In genomic region chr18:32907656-32908441, GRCh38 we compare ENCODE assay signal across 26 cellular contexts.
"Had no signal": no experiment of that assay in that cellular context is flagged by ENCODE, and none has a peak within 500 bp of the region (broad histone marks: within the 10 kb centered on the region; RNA-seq: fewer than 3 reads in every experiment).

No MANE protein-coding gene starts in this region.

- H3K36me3 ChIP-seq: brain microvascular endothelial cell, cardiac muscle cell had no signal

- H3K27ac ChIP-seq: brain microvascular endothelial cell, cardiac muscle cell, VCaP had no signal

- H3K9me3 ChIP-seq: SK-N-SH had no signal

- DNase-seq: activated CD4-positive, alpha-beta memory T cell treated with anti-CD3 and anti-CD28 coated beads for 36 hours; activated CD4-positive, alpha-beta T cell treated with anti-CD3 and anti-CD28 coated beads, Interleukin-2, amount 10 ng/mL, durations not matched to agents 7 days and 5 days; activated CD4-positive, CD25-positive, alpha-beta regulatory T cell; activated CD8-positive, alpha-beta memory T cell treated with anti-CD3 and anti-CD28 coated beads for 24 hours; activated gamma-delta T cell; activated naive CD4-positive, alpha-beta T cell treated with anti-CD3 and anti-CD28 coated beads for 36 hours; activated T-cell treated with anti-CD3 and anti-CD28 coated beads, Interleukin-2, amount 50 U/mL, for 48 hours; brain microvascular endothelial cell; Karpas-422; MM.1S; NCI-H1105; NCI-H1436; NCI-H1694 treated with DMSO at 0.1 percent for 48 hours; NCI-H2029 treated with DMSO at 0.1 percent for 48 hours; NCI-H446; NCI-H524; NCI-H774; RPMI8226; SK-N-SH; T-helper 1 cell had no signal

- ATAC-seq: activated T-helper 17 cell treated with anti-CD3 and anti-CD28 coated beads, Interleukin-2, amount 50 U/mL, for 72 hours; K562; Panc1; Right ventricle myocardium inferior had no signal

- H3K27me3 ChIP-seq: brain microvascular endothelial cell, cardiac muscle cell had no signal

- H3K4me3 ChIP-seq: cardiac muscle cell, K562 had no signal
